8 cellular contexts compared by ENCODE assay signal in the genomic region with DNA sequence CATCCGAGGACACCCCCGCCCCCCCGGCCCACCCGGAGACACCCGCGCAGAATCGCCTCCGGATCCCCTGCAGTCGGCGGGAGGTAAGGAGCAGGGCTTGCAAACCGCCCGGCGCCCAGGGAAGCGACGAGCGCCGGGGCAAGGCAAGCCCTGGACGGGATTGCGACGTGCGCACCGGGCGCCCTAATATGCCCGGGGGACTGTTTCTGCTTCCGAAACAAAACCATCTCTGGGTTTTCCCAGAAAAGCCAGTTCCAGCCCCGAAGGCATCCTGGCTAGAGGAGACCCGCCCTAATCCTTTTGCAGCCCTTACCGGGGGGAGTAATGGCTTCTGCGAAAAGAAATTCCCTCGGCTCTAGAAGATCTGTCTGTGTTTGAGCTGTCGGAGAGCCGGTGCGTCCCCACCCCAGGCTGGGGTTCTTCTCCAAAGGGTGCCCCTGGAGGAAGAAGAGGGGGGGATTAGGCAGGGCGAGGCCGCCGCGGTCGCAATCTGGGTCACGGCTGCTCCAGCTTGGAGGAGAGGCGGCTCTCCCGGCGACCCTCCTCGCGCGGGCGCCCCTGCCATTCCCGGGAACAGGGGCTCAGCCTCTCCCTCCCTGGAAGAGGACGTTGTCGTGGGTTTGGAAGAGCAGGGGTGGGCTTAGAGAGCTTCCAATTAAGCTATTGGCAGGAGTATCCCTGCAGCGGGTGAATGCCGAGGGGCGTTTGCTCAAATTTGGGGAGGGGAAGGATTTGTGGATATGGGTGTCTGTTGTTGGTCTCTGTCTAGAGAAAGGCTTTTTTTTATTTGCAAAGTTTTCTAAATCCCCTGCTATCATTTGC. TPM values are rescaled to one million over a fixed set of nuclear protein-coding genes. Genes with fewer than 3 reads are reported as not detected.
DNase-seq lines count a peak whose midpoint lies in the region; ATAC-seq, FAIRE-seq and TF ChIP-seq lines count a peak whose summit lies in the region.

No MANE protein-coding gene starts in this region.

- H3K4me3 ChIP-seq in kidney (ENCODE audit: low read length in 2 of 2): peak overlapping the region; percentile 56 to 72

- ATAC-seq in HG03196 (IDR thresholded peaks at IDR 0.05; ENCODE audit: unreplicated experiment) (no peak), HG03571 (IDR thresholded peaks at IDR 0.05; ENCODE audit: unreplicated experiment) (no peak)

- peaks cover 25% of the 10 kb centered on the region for H3K27me3 Mint-ChIP-seq in activated naive CD8-positive, alpha-beta T cell
- peaks cover 62% of the 10 kb centered on the region for H3K27me3 Mint-ChIP-seq in stimulated activated naive CD8-positive, alpha-beta T cell treated with anti-CD3 and anti-CD28 coated beads, Interleukin-15, Interleukin-2, amounts not matched to agents 100 ng/mL and 50 ng/mL, for 24 hours

- peak overlapping the region; percentile 78 for H3K4me3 Mint-ChIP-seq in activated naive CD8-positive, alpha-beta T cell
- peak overlapping the region; percentile 68 for H3K4me3 Mint-ChIP-seq in stimulated activated naive CD8-positive, alpha-beta T cell treated with anti-CD3 and anti-CD28 coated beads, Interleukin-15, Interleukin-2, amounts not matched to agents 100 ng/mL and 50 ng/mL, for 24 hours

- H3K9ac ChIP-seq in kidney (ENCODE audit: low read length in 2 of 2): peak overlapping the region in 1 of 2 donors; percentile 51

- H3K4me1 ChIP-seq in kidney (ENCODE audit: control insufficient read depth in 1 of 2, insufficient read depth in 1 of 2, low read depth in 1 of 2, low read length in 2 of 2): peaks cover 0 to 18% of the 10 kb centered on the region in 2 donors

- no peak for TF ChIP-seq CTCF in kidney (IDR thresholded peaks at IDR 0.05; ENCODE audit: borderline replicate concordance, extremely low read depth, insufficient read depth)

- no peaks in the 10 kb centered on the region for H3K9me3 ChIP-seq in kidney (ENCODE audit: control insufficient read depth in 1 of 2, low read length in 2 of 2)

- peak overlapping the region in 1 of 2 donors; percentile 43 for H3K27ac ChIP-seq in kidney (ENCODE audit: low read depth in 2 of 2, low read length in 2 of 2)

- no peak overlapping the region for H3K27ac Mint-ChIP-seq in activated naive CD8-positive, alpha-beta T cell
- no peak overlapping the region for H3K27ac Mint-ChIP-seq in stimulated activated naive CD8-positive, alpha-beta T cell treated with anti-CD3 and anti-CD28 coated beads, Interleukin-15, Interleukin-2, amounts not matched to agents 100 ng/mL and 50 ng/mL, for 24 hours

- H3K9me3 Mint-ChIP-seq in activated naive CD8-positive, alpha-beta T cell (ENCODE audit: low read depth): no peaks in the 10 kb centered on the region
- H3K9me3 Mint-ChIP-seq in stimulated activated naive CD8-positive, alpha-beta T cell treated with anti-CD3 and anti-CD28 coated beads, Interleukin-15, Interleukin-2, amounts not matched to agents 100 ng/mL and 50 ng/mL, for 24 hours: no peaks in the 10 kb centered on the region

- FAIRE-seq in kidney (lab: Jason Lieb, UNC): no peak

- intact Hi-C loops in kidney (cut with DNase I): no loop called here

- no peaks in the 10 kb centered on the region for H3K36me3 Mint-ChIP-seq in activated naive CD8-positive, alpha-beta T cell
- no peaks in the 10 kb centered on the region for H3K36me3 Mint-ChIP-seq in stimulated activated naive CD8-positive, alpha-beta T cell treated with anti-CD3 and anti-CD28 coated beads, Interleukin-15, Interleukin-2, amounts not matched to agents 100 ng/mL and 50 ng/mL, for 24 hours (ENCODE audit: low read depth)

- peak; percentile 18 for DNase-seq in activated CD4-positive, alpha-beta T cell treated with anti-CD3 and anti-CD28 coated beads for 48 hours
- no peak for DNase-seq in activated CD4-positive, alpha-beta T cell treated with anti-CD3 and anti-CD28 coated beads, Interleukin-2, amount 50 U/mL, for 1 hour
- DNase-seq in kidney (no peak), hepatic stellate cell (ENCODE audit: low spot score) (no peak)

- peaks cover 37% of the 10 kb centered on the region for H3K4me1 Mint-ChIP-seq in activated naive CD8-positive, alpha-beta T cell (ENCODE audit: low read depth)
- H3K4me1 Mint-ChIP-seq in stimulated activated naive CD8-positive, alpha-beta T cell treated with anti-CD3 and anti-CD28 coated beads, Interleukin-15, Interleukin-2, amounts not matched to agents 100 ng/mL and 50 ng/mL, for 24 hours (ENCODE audit: low read depth): peaks cover 22% of the 10 kb centered on the region

- peaks cover 0 to 1% of the 10 kb centered on the region in 2 donors for H3K36me3 ChIP-seq in kidney (ENCODE audit: control insufficient read depth in 1 of 2, insufficient read depth in 2 of 2, low read length in 2 of 2)

RNA-seq across cellular contexts. Expression of gene MYCN, which starts 0.5 kb away (rescaled TPM):
- 1.7 TPM for total RNA-seq in kidney
- polyA plus RNA-seq in kidney (ENCODE audit: insufficient read depth, low read depth, low replicate concordance): 2.2 TPM
